ENCODE assay signal across 10 cellular contexts in the genomic region with DNA sequence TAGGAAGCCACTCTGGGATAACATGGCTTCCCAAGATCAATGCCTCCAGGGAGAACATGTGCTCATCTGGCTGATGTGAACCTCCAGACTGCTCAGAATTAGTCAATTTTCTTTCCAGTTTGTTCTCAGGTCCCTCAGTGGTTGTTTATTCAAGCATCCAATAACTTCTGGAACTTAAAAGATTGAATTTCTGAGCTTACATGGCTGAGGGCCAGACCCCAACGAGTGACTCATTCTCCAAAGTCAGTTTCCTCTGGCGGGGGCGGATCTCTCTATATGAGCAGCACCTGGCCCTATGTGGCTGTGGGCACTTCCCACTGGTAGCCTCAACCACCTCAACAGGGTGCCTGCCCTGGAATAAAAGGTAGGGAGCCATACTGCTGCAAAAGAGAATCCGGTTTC. TPM values are rescaled to one million over a fixed set of nuclear protein-coding genes. Genes with fewer than 3 reads are reported as not detected.
DNase-seq lines count a peak whose midpoint lies in the region; ATAC-seq and TF ChIP-seq lines count a peak whose summit lies in the region.
"Had no signal": no experiment of that assay in that cellular context is flagged by ENCODE, and none has a peak within 500 bp of the region (broad histone marks: within the 10 kb centered on the region; RNA-seq: fewer than 3 reads in every experiment).

No MANE protein-coding gene starts in this region.

- no peak for TF ChIP-seq CTCF in WERI-Rb-1 (IDR thresholded peaks at IDR 0.05; ENCODE audit: low read depth, low read length)

- peak; percentile 10 to 44 for DNase-seq in activated CD4-positive, alpha-beta T cell treated with anti-CD3 and anti-CD28 coated beads for 24 hours (ENCODE audit: low read depth in 2 of 2)
- DNase-seq in activated CD4-positive, alpha-beta T cell treated with anti-CD3 and anti-CD28 coated beads, Interleukin-2, amount 10 ng/mL, durations not matched to agents 24 days and 14 days, result no peak
- DNase-seq in activated CD8-positive, alpha-beta memory T cell treated with anti-CD3 and anti-CD28 coated beads for 48 hours (ENCODE audit: low read depth in 2 of 3, low spot score in 2 of 3), result peak; percentile 22 to 50 (median 27)
- peak; percentile 73 for DNase-seq in glomerular visceral epithelial cell (ENCODE audit: extremely low spot score)
- DNase-seq in stimulated activated effector memory CD8-positive, alpha-beta T cell treated with anti-CD3 and anti-CD28 coated beads, Interleukin-12 subunit alpha, Interleukin-12 subunit beta, amount 100 ng/mL, for 72 hours (ENCODE audit: low spot score in 2 of 2), result peak; percentile 4 to 55
- DNase-seq in central memory CD4-positive, alpha-beta T cell, result no peak
- no peak for DNase-seq in NCI-H1105 treated with DMSO at 0.1 percent for 48 hours (lab: John Stamatoyannopoulos, UW)
- DNase-seq in WERI-Rb-1, result no peak

- no peaks in the 10 kb centered on the region for H3K36me3 Mint-ChIP-seq in activated CD4-positive, alpha-beta T cell treated with anti-CD3 and anti-CD28 coated beads, Interleukin-2, amount 10 ng/mL, durations not matched to agents 24 days and 14 days (ENCODE audit: low read depth)
- H3K36me3 Mint-ChIP-seq in stimulated activated effector memory CD8-positive, alpha-beta T cell treated with anti-CD3 and anti-CD28 coated beads, Interleukin-12 subunit alpha, Interleukin-12 subunit beta, amount 100 ng/mL, for 72 hours, result no peaks in the 10 kb centered on the region

- H3K36me3 ChIP-seq in WERI-Rb-1, result no peaks in the 10 kb centered on the region
- H3K36me3 ChIP-seq: BLaER1 had no signal

- H3K4me3 Mint-ChIP-seq in activated CD4-positive, alpha-beta T cell treated with anti-CD3 and anti-CD28 coated beads, Interleukin-2, amount 10 ng/mL, durations not matched to agents 24 days and 14 days, result no peak overlapping the region
- H3K4me3 Mint-ChIP-seq in stimulated activated effector memory CD8-positive, alpha-beta T cell treated with anti-CD3 and anti-CD28 coated beads, Interleukin-12 subunit alpha, Interleukin-12 subunit beta, amount 100 ng/mL, for 72 hours, result no peak overlapping the region

- peaks cover 11% of the 10 kb centered on the region for H3K27me3 Mint-ChIP-seq in activated CD4-positive, alpha-beta T cell treated with anti-CD3 and anti-CD28 coated beads, Interleukin-2, amount 10 ng/mL, durations not matched to agents 24 days and 14 days

- H3K27ac Mint-ChIP-seq in activated CD4-positive, alpha-beta T cell treated with anti-CD3 and anti-CD28 coated beads, Interleukin-2, amount 10 ng/mL, durations not matched to agents 24 days and 14 days, result no peak overlapping the region
- no peak overlapping the region for H3K27ac Mint-ChIP-seq in stimulated activated effector memory CD8-positive, alpha-beta T cell treated with anti-CD3 and anti-CD28 coated beads, Interleukin-12 subunit alpha, Interleukin-12 subunit beta, amount 100 ng/mL, for 72 hours

- H3K4me3 ChIP-seq in WERI-Rb-1 (ENCODE audit: low read depth, low read length), result no peak overlapping the region
- H3K4me3 ChIP-seq: BLaER1 had no signal

- no peaks in the 10 kb centered on the region for H3K9me3 ChIP-seq in WERI-Rb-1 (ENCODE audit: severe bottlenecking)
- H3K9me3 ChIP-seq: BLaER1 had no signal

- peaks cover 3% of the 10 kb centered on the region for H3K9me3 Mint-ChIP-seq in activated CD4-positive, alpha-beta T cell treated with anti-CD3 and anti-CD28 coated beads, Interleukin-2, amount 10 ng/mL, durations not matched to agents 24 days and 14 days
- no peaks in the 10 kb centered on the region for H3K9me3 Mint-ChIP-seq in stimulated activated effector memory CD8-positive, alpha-beta T cell treated with anti-CD3 and anti-CD28 coated beads, Interleukin-12 subunit alpha, Interleukin-12 subunit beta, amount 100 ng/mL, for 72 hours

- no peaks in the 10 kb centered on the region for H3K4me1 Mint-ChIP-seq in activated CD4-positive, alpha-beta T cell treated with anti-CD3 and anti-CD28 coated beads, Interleukin-2, amount 10 ng/mL, durations not matched to agents 24 days and 14 days
- H3K4me1 Mint-ChIP-seq in stimulated activated effector memory CD8-positive, alpha-beta T cell treated with anti-CD3 and anti-CD28 coated beads, Interleukin-12 subunit alpha, Interleukin-12 subunit beta, amount 100 ng/mL, for 72 hours, result peaks cover 6% of the 10 kb centered on the region

- H3K27ac ChIP-seq in WERI-Rb-1, result no peak overlapping the region
- H3K27ac ChIP-seq: BLaER1 had no signal

- H3K27me3 ChIP-seq in WERI-Rb-1 (ENCODE audit: insufficient read depth, low read depth, severe bottlenecking), result no peaks in the 10 kb centered on the region
- H3K27me3 ChIP-seq: BLaER1 had no signal

- peak; percentile 87 for ATAC-seq in stimulated activated effector memory CD8-positive, alpha-beta T cell treated with anti-CD3 and anti-CD28 coated beads, Interleukin-12 subunit alpha, Interleukin-12 subunit beta, amount 100 ng/mL, for 72 hours

- intact Hi-C loops in activated CD4-positive, alpha-beta T cell treated with anti-CD3 and anti-CD28 coated beads, Interleukin-2, amount 10 ng/mL, durations not matched to agents 24 days and 14 days (cut with micrococcal nuclease), result no loop called here

RNA-seq across cellular contexts. Expression of gene LYZL4, which starts 34.0 kb away (rescaled TPM):
- total RNA-seq in activated CD4-positive, alpha-beta T cell treated with anti-CD3 and anti-CD28 coated beads, Interleukin-2, amount 10 ng/mL, durations not matched to agents 24 days and 14 days, result not detected in 2 replicates
- total RNA-seq: activated CD8-positive, alpha-beta memory T cell treated with anti-CD3 and anti-CD28 coated beads for 36 hours had no signal

Comparison
In these comparisons a context has a peak if more than half of its experiments do, and no peak if none do; other contexts are left out.
1. DNase-seq: peak in activated CD4-positive, alpha-beta T cell treated with anti-CD3 and anti-CD28 coated beads for 24 hours (2 of 2), activated CD8-positive, alpha-beta memory T cell treated with anti-CD3 and anti-CD28 coated beads for 48 hours (3 of 3), glomerular visceral epithelial cell (single experiment) and stimulated activated effector memory CD8-positive, alpha-beta T cell treated with anti-CD3 and anti-CD28 coated beads, Interleukin-12 subunit alpha, Interleukin-12 subunit beta, amount 100 ng/mL, for 72 hours (2 of 2); none in activated CD4-positive, alpha-beta T cell treated with anti-CD3 and anti-CD28 coated beads, Interleukin-2, amount 10 ng/mL, durations not matched to agents 24 days and 14 days (single experiment), central memory CD4-positive, alpha-beta T cell (single experiment), NCI-H1105 treated with DMSO at 0.1 percent for 48 hours (single experiment) and WERI-Rb-1 (single experiment).